8 cellular contexts compared by ENCODE assay signal in the genomic region with DNA sequence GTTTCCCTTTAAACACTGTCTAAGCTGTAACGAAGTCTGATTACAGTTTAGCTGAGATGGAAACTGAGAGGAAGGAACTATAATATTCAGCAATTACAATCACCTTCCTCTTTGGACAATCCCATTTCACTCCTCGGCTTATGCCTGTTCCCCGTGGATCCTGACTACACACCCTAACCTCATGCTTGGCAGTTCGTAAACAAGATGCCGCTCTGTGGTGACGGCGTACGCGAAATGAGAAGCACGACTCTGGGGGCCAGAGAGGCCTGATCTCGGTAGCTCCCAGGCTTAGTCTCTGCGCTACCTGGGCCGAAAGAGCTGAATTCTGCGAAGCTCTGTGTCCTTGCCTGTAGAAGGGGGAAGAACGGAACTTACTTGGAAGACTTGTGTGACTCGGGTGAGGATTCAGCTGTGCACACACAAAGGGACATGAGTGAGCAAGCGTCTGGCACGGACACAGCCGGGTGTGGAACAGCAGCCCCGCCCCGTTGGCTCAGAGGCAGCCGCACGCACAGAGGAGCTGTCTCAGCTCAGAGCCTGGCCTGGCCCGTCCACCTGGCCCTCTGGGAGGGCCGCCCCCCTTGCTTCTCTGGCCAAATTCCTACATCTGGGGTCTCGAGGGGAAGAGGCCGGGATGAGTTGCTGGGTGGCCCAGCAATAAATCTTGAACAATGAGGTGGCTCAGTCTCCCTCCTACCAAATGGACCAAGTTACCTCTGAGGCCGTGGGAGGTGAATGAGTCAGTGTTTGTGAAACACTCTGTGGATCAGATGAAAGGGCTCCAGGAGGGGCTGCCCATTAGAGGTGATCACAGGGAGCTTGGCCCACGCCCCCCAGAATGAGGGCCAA.
A peak's percentile ranks its signal among the peaks of the same experiment; 100 is the strongest.
DNase-seq lines count a peak whose midpoint lies in the region; ATAC-seq and TF ChIP-seq lines count a peak whose summit lies in the region.

No MANE protein-coding gene starts in this region.

- no peak for ATAC-seq in HG02588 (IDR thresholded peaks at IDR 0.05; ENCODE audit: unreplicated experiment)

- H3K36me3 ChIP-seq in duodenal mucosa (ENCODE audit: control insufficient read depth in 1 of 2, insufficient read depth in 2 of 2, low read length in 2 of 2), result no peaks in the 10 kb centered on the region
- H3K36me3 ChIP-seq in CD4-positive, alpha-beta memory T cell (ENCODE audit: insufficient read depth, low read length), result no peaks in the 10 kb centered on the region

- peaks cover 8 to 11% of the 10 kb centered on the region in 2 donors for H3K4me1 ChIP-seq in duodenal mucosa (ENCODE audit: control insufficient read depth in 1 of 2, insufficient read depth in 2 of 2, low read length in 2 of 2)
- no peaks in the 10 kb centered on the region for H3K4me1 ChIP-seq in CD4-positive, alpha-beta memory T cell (ENCODE audit: insufficient read depth, low read length)

- H3K27me3 Mint-ChIP-seq in nephron progenitor cell (ENCODE audit: low read depth, poor library complexity), result peaks cover 27% of the 10 kb centered on the region
- no peaks in the 10 kb centered on the region for H3K27me3 Mint-ChIP-seq in CD4-positive, alpha-beta memory T cell

- POLR2A ChIA-PET in CD4-positive, alpha-beta memory T cell (lab: Charles Lee; ENCODE audit: partially characterized antibody), result no interaction called here

- H3K27me3 ChIP-seq in duodenal mucosa (ENCODE audit: control insufficient read depth in 1 of 2, insufficient read depth in 2 of 2, low read length in 2 of 2), result no peaks in the 10 kb centered on the region
- H3K27me3 ChIP-seq in CD4-positive, alpha-beta memory T cell (ENCODE audit: insufficient read depth, low read length), result no peaks in the 10 kb centered on the region

- TF ChIP-seq CTCF in nephron progenitor cell (IDR thresholded peaks at IDR 0.05), result no peak

- DNase-seq in AG20443 (ENCODE audit: low spot score), result peak; percentile 88
- DNase-seq in MV-4-11 (lab: John Stamatoyannopoulos, UW), result peak; percentile 10
- no peak for DNase-seq in nephron progenitor cell
- no peak for DNase-seq in T-helper 1 cell
- no peak for DNase-seq in CD4-positive, alpha-beta memory T cell
- DNase-seq in NCI-H2107 (lab: John Stamatoyannopoulos, UW), result no peak

- H3K4me3 Mint-ChIP-seq in nephron progenitor cell, result peak overlapping the region; percentile 0
- H3K4me3 Mint-ChIP-seq in CD4-positive, alpha-beta memory T cell, result peak overlapping the region in 3 of 8 donors; percentile 6 to 53 (median 36)

- CTCF ChIA-PET in CD4-positive, alpha-beta memory T cell (lab: Charles Lee; ENCODE audit: partially characterized antibody), result no interaction called here

- intact Hi-C loops in CD4-positive, alpha-beta memory T cell (cut with micrococcal nuclease), result no loop called here

- H3K27ac Mint-ChIP-seq in nephron progenitor cell, result peak overlapping the region; percentile 58
- peak overlapping the region in 2 of 7 donors; percentile 22 to 66 for H3K27ac Mint-ChIP-seq in CD4-positive, alpha-beta memory T cell

- H3K4me3 ChIP-seq in duodenal mucosa (ENCODE audit: low read depth in 1 of 2, low read length in 2 of 2), result peak overlapping the region; percentile 38 to 50
- no peak overlapping the region for H3K4me3 ChIP-seq in CD4-positive, alpha-beta memory T cell (ENCODE audit: low read length in 2 of 2)

- H3K9ac ChIP-seq in duodenal mucosa (ENCODE audit: low read depth in 1 of 2, low read length in 2 of 2), result peak overlapping the region in 1 of 2 donors; percentile 45

- H3K9me3 Mint-ChIP-seq in nephron progenitor cell, result peaks cover 13% of the 10 kb centered on the region
- H3K9me3 Mint-ChIP-seq in CD4-positive, alpha-beta memory T cell, result peaks cover 0 to 2% (median 0%) of the 10 kb centered on the region in 8 donors

- H3K36me3 Mint-ChIP-seq in nephron progenitor cell (ENCODE audit: low read depth), result no peaks in the 10 kb centered on the region
- H3K36me3 Mint-ChIP-seq in CD4-positive, alpha-beta memory T cell, result no peaks in the 10 kb centered on the region

- H3K27ac ChIP-seq in duodenal mucosa (ENCODE audit: low read depth, low read length), result no peak overlapping the region
- no peak overlapping the region for H3K27ac ChIP-seq in CD4-positive, alpha-beta memory T cell (ENCODE audit: low read depth, low read length)

- H3K9me3 ChIP-seq in duodenal mucosa (ENCODE audit: control insufficient read depth in 1 of 2, low read length in 2 of 2), result no peaks in the 10 kb centered on the region
- no peaks in the 10 kb centered on the region for H3K9me3 ChIP-seq in CD4-positive, alpha-beta memory T cell (ENCODE audit: control insufficient read depth in 1 of 2, low read length in 2 of 2)

- peaks cover 48% of the 10 kb centered on the region for H3K4me1 Mint-ChIP-seq in nephron progenitor cell
- H3K4me1 Mint-ChIP-seq in CD4-positive, alpha-beta memory T cell, result peaks cover 0 to 9% (median 2%) of the 10 kb centered on the region in 4 donors

Comparison
In these comparisons a context has a peak if more than half of its experiments do, and no peak if none do; other contexts are left out.
1. DNase-seq: peak in AG20443 (single experiment) and MV-4-11 (single experiment); none in nephron progenitor cell (single experiment), T-helper 1 cell (0 of 5), CD4-positive, alpha-beta memory T cell (0 of 5) and NCI-H2107 (single experiment).
2. H3K4me3 ChIP-seq: peak in duodenal mucosa (2 of 2); none in CD4-positive, alpha-beta memory T cell (0 of 2).